Comparison of ENCODE assay signal across 8 cellular contexts in genomic region chr5:150656191-150657132, GRCh38. TPM values are rescaled to one million over a fixed set of nuclear protein-coding genes. Genes with fewer than 3 reads are reported as not detected.
A peak's percentile ranks its signal among the peaks of the same experiment; 100 is the strongest.
DNase-seq lines count a peak whose midpoint lies in the region; ATAC-seq and TF ChIP-seq lines count a peak whose summit lies in the region.

No MANE protein-coding gene starts in this region.

- H3K9me2 ChIP-seq in DOHH2 (replicated peaks; ENCODE audit: control insufficient read depth, low read length): no peaks in the 10 kb centered on the region

- no peak overlapping the region for H3K9ac ChIP-seq in rectal smooth muscle tissue (ENCODE audit: low read length)

- H3K4me1 ChIP-seq in DOHH2 (ENCODE audit: control insufficient read depth, low read length) (peaks cover 12% of the 10 kb centered on the region), rectal smooth muscle tissue (ENCODE audit: control insufficient read depth, insufficient read depth, low read length) (peaks cover 7% of the 10 kb centered on the region)

- H3K36me3 Mint-ChIP-seq in activated naive CD4-positive, alpha-beta T cell treated with anti-CD3 and anti-CD28 coated beads, Interleukin-2, amount 50 U/mL, for 72 hours: no peaks in the 10 kb centered on the region

- peak; percentile 42 for TF ChIP-seq CTCF in DOHH2 (IDR thresholded peaks at IDR 0.05; ENCODE audit: low read depth, low read length, poor library complexity, severe bottlenecking)

- H3K36me3 ChIP-seq in DOHH2 (ENCODE audit: control insufficient read depth, low read length) (no peaks in the 10 kb centered on the region), rectal smooth muscle tissue (ENCODE audit: control insufficient read depth, insufficient read depth, low read length) (no peaks in the 10 kb centered on the region)

- peak; percentile 68 for ATAC-seq in GM21576 (IDR thresholded peaks at IDR 0.05; ENCODE audit: unreplicated experiment)
- peak; percentile 43 for ATAC-seq in SK-N-SH treated with all-trans-retinoic acid at 6 μM for 48 hours
- peak; percentile 87 to 89 for ATAC-seq in activated naive CD4-positive, alpha-beta T cell treated with anti-CD3 and anti-CD28 coated beads, Interleukin-2, amount 50 U/mL, for 72 hours
- ATAC-seq in left ventricle myocardium superior: peak; percentile 66

- H3K27ac ChIP-seq in DOHH2 (ENCODE audit: low read depth, low read length) (no peak overlapping the region), rectal smooth muscle tissue (ENCODE audit: low read depth, low read length) (no peak overlapping the region)

- H3F3A ChIP-seq in DOHH2 (ENCODE audit: control insufficient read depth, insufficient read depth): no peaks in the 10 kb centered on the region

- no peaks in the 10 kb centered on the region for H3K9me3 Mint-ChIP-seq in activated naive CD4-positive, alpha-beta T cell treated with anti-CD3 and anti-CD28 coated beads, Interleukin-2, amount 50 U/mL, for 72 hours

- DNase-seq in LHCN-M2 (ENCODE audit: low read depth) (peak; percentile 49), left ventricle myocardium superior (peak; percentile 90), foreskin melanocyte (no peak)
- peak; percentile 75 to 84 for DNase-seq in activated naive CD4-positive, alpha-beta T cell treated with anti-CD3 and anti-CD28 coated beads, Interleukin-2, amount 50 U/mL, for 72 hours (ENCODE audit: low spot score in 2 of 2)

- no peaks in the 10 kb centered on the region for H3K79me2 ChIP-seq in DOHH2 (ENCODE audit: control insufficient read depth, low read length)

- H3K27me3 ChIP-seq in DOHH2 (ENCODE audit: control insufficient read depth, low read length) (peaks cover 11% of the 10 kb centered on the region), rectal smooth muscle tissue (ENCODE audit: control insufficient read depth, insufficient read depth, low read length) (no peaks in the 10 kb centered on the region)

- H3K4me3 ChIP-seq in DOHH2 (ENCODE audit: low read length) (peak overlapping the region; percentile 76), rectal smooth muscle tissue (ENCODE audit: low read length) (peak overlapping the region; percentile 69)

- H3K4me2 ChIP-seq in DOHH2 (ENCODE audit: low read length): peak overlapping the region; percentile 88

- no peaks in the 10 kb centered on the region for H3K9me3 ChIP-seq in DOHH2 (ENCODE audit: control insufficient read depth, insufficient read depth, low read length)

- no peaks in the 10 kb centered on the region for H4K20me1 ChIP-seq in DOHH2 (ENCODE audit: control insufficient read depth, insufficient read depth, low read depth, low read length)

- intact Hi-C loops in left ventricle myocardium superior (cut with micrococcal nuclease): loop anchor here (10.0 kb wide), 1 partner anchor 92 kb away; no protein-coding TSS in a partner anchor

- H3K27ac Mint-ChIP-seq in activated naive CD4-positive, alpha-beta T cell treated with anti-CD3 and anti-CD28 coated beads, Interleukin-2, amount 50 U/mL, for 72 hours: no peak overlapping the region

TF ChIP-seq in SK-N-SH treated with all-trans-retinoic acid at 6 μM for 48 hours, 23 proteins besides CTCF, POLR2A, EP300 and RAD21:
- TF ChIP-seq ZC3H10 (CRISPR knock-in tag; IDR thresholded peaks at IDR 0.05) (no peak), TSHZ2 (CRISPR knock-in tag; IDR thresholded peaks at IDR 0.05) (peak; percentile 45; the same call in 1 of the 2 replicates)

RNA-seq across cellular contexts. Expression of gene MYOZ3, which starts 4.6 kb away (rescaled TPM):
- total RNA-seq in LHCN-M2 (2014; rRNA removed): under 0.01 and 0.06 TPM in 2 replicates
- 0.16 TPM for polyA plus RNA-seq in LHCN-M2 (2012)
- under 1 TPM; 0.09 to 0.49 TPM for total RNA-seq in activated naive CD4-positive, alpha-beta T cell treated with anti-CD3 and anti-CD28 coated beads, Interleukin-2, amount 50 U/mL, for 72 hours
- 3.2 TPM for total RNA-seq in left ventricle myocardium superior

RNA-seq across cellular contexts. Expression of gene SYNPO, which starts 16.0 kb away (rescaled TPM):
- total RNA-seq in LHCN-M2 (2014; rRNA removed) (1.5 and 1.9 TPM in 2 replicates), left ventricle myocardium superior (675 TPM)
- polyA plus RNA-seq in LHCN-M2 (2012): 16.1 TPM
- total RNA-seq in activated naive CD4-positive, alpha-beta T cell treated with anti-CD3 and anti-CD28 coated beads, Interleukin-2, amount 50 U/mL, for 72 hours: under 1 TPM; 0.18 to 0.53 TPM

RNA-seq across cellular contexts. Expression of gene RBM22, which starts 44.4 kb away (rescaled TPM):
- 30.5 and 35.6 TPM in 2 replicates for total RNA-seq in LHCN-M2 (2014; rRNA removed)
- polyA plus RNA-seq in LHCN-M2 (2012): 25.8 TPM
- 100 to 1,000 TPM in 1 of 2 donors, 10 to 100 TPM in 1; 62.0 to 104 TPM for total RNA-seq in activated naive CD4-positive, alpha-beta T cell treated with anti-CD3 and anti-CD28 coated beads, Interleukin-2, amount 50 U/mL, for 72 hours
- 28.9 TPM for total RNA-seq in left ventricle myocardium superior

Comparison
In these comparisons a context has a peak if more than half of its experiments do, and no peak if none do; other contexts are left out.
1. RNA of gene SYNPO, which starts 16.0 kb away (total RNA-seq): 675 TPM in left ventricle myocardium superior (single experiment); 1.5 to 1.9 TPM in LHCN-M2 and 0.18 to 0.53 TPM in activated naive CD4-positive, alpha-beta T cell treated with anti-CD3 and anti-CD28 coated beads, Interleukin-2, amount 50 U/mL, for 72 hours; every median in the first group is over 100 times any median in the second.
2. Peak in every context shown above with its lines, with median percentiles within 50 percentile points of each other: ATAC-seq.